In genomic region chr3:52422669-52423068, GRCh38 we compare ENCODE assay signal across 23 cellular contexts. TPM values are rescaled to one million over a fixed set of nuclear protein-coding genes. Genes with fewer than 3 reads are reported as not detected.
"Had no signal": no experiment of that assay in that cellular context is flagged by ENCODE, and none has a peak within 500 bp of the region (broad histone marks: within the 10 kb centered on the region; RNA-seq: fewer than 3 reads in every experiment).

No MANE protein-coding gene starts in this region.

- H3K4me3 ChIP-seq: esophagus muscularis mucosa, gastrocnemius medialis, heart right ventricle, psoas muscle, right lobe of liver, skin epidermis, stomach had no signal

- H2AFZ ChIP-seq: parathyroid adenoma had no signal

- H3K36me3 ChIP-seq: gastrocnemius medialis, right lobe of liver had no signal

- ATAC-seq: gastrocnemius medialis; left lobe of liver; naive thymus-derived CD4-positive, alpha-beta T cell; psoas muscle had no signal

- H3K9me3 ChIP-seq: esophagus muscularis mucosa, gastrocnemius medialis, heart right ventricle, psoas muscle, right lobe of liver, stomach had no signal

- H3K27me3 ChIP-seq: esophagus muscularis mucosa, gastrocnemius medialis, heart right ventricle, right lobe of liver, stomach had no signal

- H3K4me1 ChIP-seq: gastrocnemius medialis, heart right ventricle, parathyroid adenoma, psoas muscle, right lobe of liver, stomach had no signal

- H3K4me3 Mint-ChIP-seq: naive thymus-derived CD4-positive, alpha-beta T cell had no signal

- H3K79me2 ChIP-seq: parathyroid adenoma had no signal

- FAIRE-seq: islet of Langerhans, urothelium cell line had no signal

- H3K27ac ChIP-seq: epithelial cell of prostate, esophagus muscularis mucosa, gastrocnemius medialis, heart right ventricle, parathyroid adenoma, psoas muscle, right lobe of liver, skin epidermis, stomach had no signal

- DNase-seq: effector memory CD4-positive, alpha-beta T cell; heart right ventricle; hypothalamus; mammary epithelial cell; naive thymus-derived CD4-positive, alpha-beta T cell; occipital lobe; retina; stimulated activated CD4-positive, alpha-beta T cell treated with anti-CD3 and anti-CD28 coated beads, Interleukin-12 subunit alpha, Interleukin-12 subunit beta, amount 100 ng/mL, for 4 hours; stimulated activated naive CD4-positive, alpha-beta T cell; stomach; trophoblast cell had no signal

- H3K9ac ChIP-seq: parathyroid adenoma had no signal

RNA-seq across cellular contexts. Expression of gene SEMA3G, which starts 22.2 kb away (rescaled TPM):
- total RNA-seq: fibroblast of villous mesenchyme had no signal
- polyA plus RNA-seq: naive thymus-derived CD4-positive, alpha-beta T cell had no signal

RNA-seq across cellular contexts. Expression of gene TNNC1, which starts 31.2 kb away (rescaled TPM):
- total RNA-seq: mesenteric fat pad, occipital lobe had no signal
